Comparison of ENCODE assay signal across 10 cellular contexts in the genomic region with DNA sequence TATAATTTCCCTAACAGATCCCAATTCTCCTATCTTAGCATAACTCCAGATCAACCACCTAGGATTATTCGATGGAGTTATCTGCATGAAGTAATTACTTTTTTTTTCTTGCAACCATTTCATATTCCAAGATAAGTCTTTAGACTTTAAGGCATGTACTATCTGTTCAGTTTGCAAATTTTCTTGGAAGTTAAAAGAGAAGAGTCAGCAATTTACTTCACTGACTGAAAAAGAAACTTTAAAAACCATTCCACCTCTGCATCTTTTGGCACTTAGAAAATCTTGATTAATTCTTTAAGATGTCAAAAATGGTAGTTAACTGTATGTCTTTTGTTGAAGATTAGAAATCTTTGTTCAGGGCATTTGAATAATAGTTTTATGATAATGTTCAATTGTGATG.
"Had no signal": no experiment of that assay in that cellular context is flagged by ENCODE, and none has a peak within 500 bp of the region (broad histone marks: within the 10 kb centered on the region; RNA-seq: fewer than 3 reads in every experiment).

No MANE protein-coding gene starts in this region.

- H3K4me1 ChIP-seq: HAP-1 had no signal

- H3K4me2 ChIP-seq: GM23338 had no signal

- ATAC-seq: GM23338, HCT116 had no signal

- H2AFZ ChIP-seq: GM23248, GM23338 had no signal

- H3K36me3 ChIP-seq: HAP-1 had no signal

- H3K27ac ChIP-seq: GM23248 had no signal

- DNase-seq: GM23248, H7, H9, HCEC 1CT, HFFc6 had no signal

- H3K9ac ChIP-seq: GM23248 had no signal

- H3K9me3 ChIP-seq: HAP-1 had no signal

- FAIRE-seq: H1, H54 had no signal

- H3K4me3 ChIP-seq: GM23248, GM23338, HAP-1 had no signal
